Comparison of ENCODE assay signal across 8 cellular contexts in genomic region chr11:66638177-66639065, GRCh38. TPM values are rescaled to one million over a fixed set of nuclear protein-coding genes. Genes with fewer than 3 reads are reported as not detected.
A peak's percentile ranks its signal among the peaks of the same experiment; 100 is the strongest.
DNase-seq lines count a peak whose midpoint lies in the region; ATAC-seq and TF ChIP-seq lines count a peak whose summit lies in the region.

Gene RBM4 (plus strand): TSS chr11:66638703. CDS start chr11:66639712, 1,009 bp downstream.

- peak within 1 kb of the TSS; percentile 94 for H3K27ac ChIP-seq in left ventricle myocardium inferior (replicated peaks)

- H3K27me3 ChIP-seq in left ventricle myocardium inferior (ENCODE audit: low read depth): no peaks in the 10 kb centered on the region

- H3K4me3 Mint-ChIP-seq in T-helper 17 cell (peak within 1 kb of the TSS; percentile 98), progenitor cell of endocrine pancreas (ENCODE audit: low read depth) (peak within 1 kb of the TSS; percentile 97)

- peak within 1 kb of the TSS; percentile 98 for H3K27ac Mint-ChIP-seq in T-helper 17 cell
- peak within 1 kb of the TSS; percentile 99 for H3K27ac Mint-ChIP-seq in progenitor cell of endocrine pancreas

- H3K4me1 ChIP-seq in left ventricle myocardium inferior: peaks cover 70% of the 10 kb centered on the region

- peaks cover 34% of the 10 kb centered on the region for H3K36me3 ChIP-seq in left ventricle myocardium inferior

- H3K27me3 Mint-ChIP-seq in T-helper 17 cell: no peaks in the 10 kb centered on the region
- H3K27me3 Mint-ChIP-seq in progenitor cell of endocrine pancreas: no peaks in the 10 kb centered on the region

- H3K4me3 ChIP-seq in left ventricle myocardium inferior: peak within 1 kb of the TSS; percentile 88

- TF ChIP-seq CTCF in left ventricle myocardium inferior (IDR thresholded peaks at IDR 0.05; ENCODE audit: borderline replicate concordance) (no peak), progenitor cell of endocrine pancreas (IDR thresholded peaks at IDR 0.05; ENCODE audit: unreplicated experiment) (no peak)

- ATAC-seq in HG02885 (IDR thresholded peaks at IDR 0.05; ENCODE audit: poor library complexity, unreplicated experiment): peak; percentile 94
- ATAC-seq in T-helper 17 cell: peak; percentile 89

- intact Hi-C loops in left ventricle myocardium inferior (cut with micrococcal nuclease): no loop called here

- H3K9me3 ChIP-seq in T-helper 17 cell (ENCODE audit: control insufficient read depth, low read length, poor library complexity, severe bottlenecking) (no peaks in the 10 kb centered on the region), left ventricle myocardium inferior (replicated peaks) (no peaks in the 10 kb centered on the region)

- H3K4me1 Mint-ChIP-seq in T-helper 17 cell: peaks cover 58% of the 10 kb centered on the region
- H3K4me1 Mint-ChIP-seq in progenitor cell of endocrine pancreas (ENCODE audit: low read depth): peaks cover 49% of the 10 kb centered on the region

- DNase-seq in NCI-H1694 treated with DMSO at 0.1 percent for 48 hours (lab: John Stamatoyannopoulos, UW) (peak; percentile 99), T-helper 17 cell (peak; percentile 84 to 93 (median 91)), amygdala (lab: John Stamatoyannopoulos, UW) (peak; percentile 66 to 100 (median 98)), left ventricle myocardium inferior (peak; percentile 96), progenitor cell of endocrine pancreas (ENCODE audit: low spot score, unreplicated experiment) (peak; percentile 94), ureter (ENCODE audit: low spot score) (peak; percentile 99)

- H3K9me3 Mint-ChIP-seq in progenitor cell of endocrine pancreas (ENCODE audit: low read depth): no peaks in the 10 kb centered on the region

- peak; percentile 87 for TF ChIP-seq POLR2A in GM15510 (IDR thresholded peaks at IDR 0.05; ENCODE audit: borderline replicate concordance, extremely low read depth, insufficient read length)

- peaks cover 21% of the 10 kb centered on the region for H3K36me3 Mint-ChIP-seq in T-helper 17 cell (ENCODE audit: low read depth)
- peaks cover 31% of the 10 kb centered on the region for H3K36me3 Mint-ChIP-seq in progenitor cell of endocrine pancreas (ENCODE audit: insufficient read depth)

RNA-seq across cellular contexts. Expression of gene RBM4, which starts in this region (rescaled TPM):
- total RNA-seq in T-helper 17 cell: 100 to 1,000 TPM; 205 to 261 TPM
- 57.1 TPM for total RNA-seq in left ventricle myocardium inferior
- 239 and 258 TPM in 2 replicates for total RNA-seq in progenitor cell of endocrine pancreas
- 176 TPM for total RNA-seq in ureter

Comparison
In these comparisons a context has a peak if more than half of its experiments do, and no peak if none do; other contexts are left out.
1. Peak in every context shown above with its lines: DNase-seq, ATAC-seq, H3K4me3 ChIP-seq and H3K27ac ChIP-seq.